In genomic region chr15:57534279-57534678, GRCh38 we compare ENCODE assay signal across 17 cellular contexts. TPM values are rescaled to one million over a fixed set of nuclear protein-coding genes. Genes with fewer than 3 reads are reported as not detected.
DNase-seq lines count a peak whose midpoint lies in the region; ATAC-seq and TF ChIP-seq lines count a peak whose summit lies in the region.
"Had no signal": no experiment of that assay in that cellular context is flagged by ENCODE, and none has a peak within 500 bp of the region (broad histone marks: within the 10 kb centered on the region; RNA-seq: fewer than 3 reads in every experiment).

No MANE protein-coding gene starts in this region.

- WGBS in GM23248 (ENCODE audit: low coverage in 1 of 2, low lambda C conversion rate in 2 of 2, missing lambda C conversion rate in 2 of 2), 2 experiments, result 27 to 35% methylated on average over 6 of the region's 6 CpGs
- 12 to 15% methylated on average over 6 of the region's 6 CpGs for WGBS in aorta, 2 donors

- H3K27me3 ChIP-seq in GM23248 (replicated peaks; ENCODE audit: insufficient read depth) (no peaks in the 10 kb centered on the region), lower lobe of right lung (ENCODE audit: low read depth) (no peaks in the 10 kb centered on the region), aorta (ENCODE audit: control insufficient read depth in 1 of 2, insufficient read depth in 2 of 2, low read length in 1 of 2) (no peaks in the 10 kb centered on the region)
- H3K27me3 ChIP-seq: adrenal gland, SJCRH30, tibial artery had no signal

- H3K4me3 ChIP-seq in GM23248 (no peak overlapping the region), lower lobe of right lung (no peak overlapping the region), aorta (ENCODE audit: low read length in 2 of 2) (no peak overlapping the region)
- H3K4me3 ChIP-seq: adrenal gland, K562, prostate gland, SJCRH30, tibial artery had no signal

- DNase-seq in GM23248 (no peak), NCI-H446 treated with DMSO at 0.1 percent for 48 hours (lab: John Stamatoyannopoulos, UW) (peak; percentile 90), fibroblast of peridontal ligament (ENCODE audit: extremely low read depth) (peak; percentile 79), lower lobe of right lung (no peak), aorta (no peak), germinal center (ENCODE audit: low spot score) (no peak), NCI-H2107 treated with DMSO at 0.1 percent for 48 hours (lab: John Stamatoyannopoulos, UW; ENCODE audit: unreplicated experiment) (no peak), A172 (ENCODE audit: low spot score) (no peak)
- DNase-seq: activated CD4-positive, alpha-beta T cell treated with anti-CD3 and anti-CD28 coated beads for 36 hours; activated effector memory CD4-positive, alpha-beta T cell treated with Interleukin-2 at 50 U/mL for 16 hours; adrenal gland; cerebellar nuclear complex; nephron progenitor cell; SJCRH30; tibial artery had no signal

- H3F3A ChIP-seq in GM23248 (ENCODE audit: insufficient read depth), result no peaks in the 10 kb centered on the region

- H3K79me2 ChIP-seq in GM23248 (ENCODE audit: insufficient read depth), result no peaks in the 10 kb centered on the region

- no peak overlapping the region for H3K9ac ChIP-seq in GM23248

- H3K4me1 ChIP-seq in GM23248 (ENCODE audit: insufficient read depth) (peaks cover 14% of the 10 kb centered on the region), lower lobe of right lung (peaks cover 25% of the 10 kb centered on the region), aorta (ENCODE audit: control insufficient read depth in 1 of 2, insufficient read depth in 2 of 2, low read length in 2 of 2) (peaks cover 1 to 6% of the 10 kb centered on the region in 2 donors)

- peak in 1 of 2 donors; percentile 27 for ATAC-seq in lower lobe of right lung
- ATAC-seq in aorta (ENCODE audit: low FRiP score), result no peak
- ATAC-seq: activated CD4-positive, alpha-beta T cell treated with anti-CD3 and anti-CD28 coated beads for 36 hours; K562 had no signal

- H3K9me3 ChIP-seq in GM23248 (ENCODE audit: low read depth), result no peaks in the 10 kb centered on the region
- H3K9me3 ChIP-seq in lower lobe of right lung, result no peaks in the 10 kb centered on the region
- no peaks in the 10 kb centered on the region for H3K9me3 ChIP-seq in aorta (ENCODE audit: control insufficient read depth, low read length)
- H3K9me3 ChIP-seq: adrenal gland, prostate gland, tibial artery had no signal

- 0 out of 2 replicates have a peak overlapping the region, but pooled peaks have one; percentile 21 for H2AFZ ChIP-seq in GM23248

- intact Hi-C loops in lower lobe of right lung (cut with DNase I), result loop anchor here (5.0 kb wide), 1 partner anchor 192 kb away; no protein-coding TSS in a partner anchor
- intact Hi-C loops in aorta (cut with DNase I), result no loop called here

- in situ Hi-C loops in GM23248 (cut with MboI), result loop anchor here (5.0 to 25.0 kb wide), 2 partner anchors 192 to 1047 kb away; no protein-coding TSS in a partner anchor

- no peaks in the 10 kb centered on the region for H3K9me2 ChIP-seq in GM23248 (ENCODE audit: insufficient read depth)

- no peaks in the 10 kb centered on the region for H4K20me1 ChIP-seq in GM23248 (ENCODE audit: insufficient read depth)

- TF ChIP-seq CTCF in lower lobe of right lung (IDR thresholded peaks at IDR 0.05), result no peak

- no peak overlapping the region for H3K4me2 ChIP-seq in GM23248 (ENCODE audit: unreplicated experiment)

- H3K36me3 ChIP-seq in GM23248 (ENCODE audit: low read depth) (no peaks in the 10 kb centered on the region), lower lobe of right lung (peaks cover 32% of the 10 kb centered on the region), aorta (ENCODE audit: control insufficient read depth in 1 of 2, insufficient read depth in 2 of 2, low read length in 1 of 2) (no peaks in the 10 kb centered on the region)
- H3K36me3 ChIP-seq: adrenal gland, prostate gland, SJCRH30, tibial artery had no signal

- H3K27ac ChIP-seq in GM23248 (no peak overlapping the region), lower lobe of right lung (peak overlapping the region; percentile 56), aorta (ENCODE audit: low read depth in 1 of 2, low read length in 2 of 2) (no peak overlapping the region)
- H3K27ac ChIP-seq: prostate gland, SJCRH30 had no signal

RNA-seq across cellular contexts. Expression of gene MYZAP, which starts 57.4 kb away (rescaled TPM):
- not detected in 2 replicates for total RNA-seq in GM23248 (2014; rRNA removed; shearing (Covaris generic))
- polyA plus RNA-seq in GM23248 (2016; fragmentation: Nextera tagmentation; extraction: Ambion mirVana) (0.11 and 0.13 TPM in 2 replicates), aorta (1 to 10 TPM in 1 of 2 donors, under 1 TPM in 1; 0.38 to 7.5 TPM)
- total RNA-seq in lower lobe of right lung (41.3 TPM), aorta (1 to 10 TPM in 1 of 2 donors, under 1 TPM in 1; 0.84 to 4.2 TPM)
- total RNA-seq in A172 (2014; rRNA removed; shearing (Covaris generic)), result 3.2 and 4.3 TPM in 2 replicates
- total RNA-seq: K562 had no signal

Comparison
In these comparisons a context has a peak if more than half of its experiments do, and no peak if none do; other contexts are left out.
1. DNase-seq: peak in NCI-H446 treated with DMSO at 0.1 percent for 48 hours (single experiment) and fibroblast of peridontal ligament (single experiment); none in GM23248 (single experiment), lower lobe of right lung (single experiment), aorta (0 of 2), germinal center (single experiment), NCI-H2107 treated with DMSO at 0.1 percent for 48 hours (single experiment) and A172 (single experiment).